ENCODE assay signal across 1 cellular context in the genomic region with DNA sequence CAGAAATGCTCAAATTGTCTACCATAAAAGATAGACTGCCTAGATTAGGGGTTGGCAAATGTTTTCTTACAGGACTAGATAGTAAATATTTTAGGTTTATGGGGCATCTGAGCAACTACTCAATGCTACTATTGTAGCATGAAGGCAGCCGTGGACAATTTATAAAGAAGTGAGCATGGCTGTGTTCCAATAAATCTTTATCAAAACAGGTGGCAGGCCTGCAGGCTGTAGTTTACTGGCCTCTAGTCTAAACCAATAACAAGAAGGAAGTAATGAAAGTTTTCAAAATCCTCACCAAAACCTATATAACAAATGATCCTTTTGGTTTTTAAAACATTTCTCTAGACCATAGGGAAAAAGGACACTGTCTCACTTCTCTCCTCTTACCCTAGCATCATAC.
TF ChIP-seq lines count a peak whose summit lies in the region.

No MANE protein-coding gene starts in this region.

TF ChIP-seq in K562, 482 proteins besides CTCF, POLR2A, EP300 and RAD21:
- TF ChIP-seq HLTF (IDR thresholded peaks at IDR 0.05) (no peak), JUNB (CRISPR knock-in tag; conservative IDR thresholded peaks at IDR 0.05) (no peak), PRMT5 (CRISPR knock-in tag; IDR thresholded peaks at IDR 0.05) (no peak), PPARD (CRISPR knock-in tag; IDR thresholded peaks at IDR 0.05) (no peak), CHD4 (IDR thresholded peaks at IDR 0.05; ENCODE audit: insufficient read depth, insufficient replicate concordance, low read depth, low read length, poor library complexity, severe bottlenecking) (no peak), TRIM28 (IDR thresholded peaks at IDR 0.05) (no peak), ZBTB40 (IDR thresholded peaks at IDR 0.05) (peak; percentile 93), ZBTB40 (CRISPR knock-in tag; IDR thresholded peaks at IDR 0.05) (no peak), ELF1 (tag; IDR thresholded peaks at IDR 0.05) (no peak)
